ENCODE assay signal across 8 cellular contexts in the genomic region with DNA sequence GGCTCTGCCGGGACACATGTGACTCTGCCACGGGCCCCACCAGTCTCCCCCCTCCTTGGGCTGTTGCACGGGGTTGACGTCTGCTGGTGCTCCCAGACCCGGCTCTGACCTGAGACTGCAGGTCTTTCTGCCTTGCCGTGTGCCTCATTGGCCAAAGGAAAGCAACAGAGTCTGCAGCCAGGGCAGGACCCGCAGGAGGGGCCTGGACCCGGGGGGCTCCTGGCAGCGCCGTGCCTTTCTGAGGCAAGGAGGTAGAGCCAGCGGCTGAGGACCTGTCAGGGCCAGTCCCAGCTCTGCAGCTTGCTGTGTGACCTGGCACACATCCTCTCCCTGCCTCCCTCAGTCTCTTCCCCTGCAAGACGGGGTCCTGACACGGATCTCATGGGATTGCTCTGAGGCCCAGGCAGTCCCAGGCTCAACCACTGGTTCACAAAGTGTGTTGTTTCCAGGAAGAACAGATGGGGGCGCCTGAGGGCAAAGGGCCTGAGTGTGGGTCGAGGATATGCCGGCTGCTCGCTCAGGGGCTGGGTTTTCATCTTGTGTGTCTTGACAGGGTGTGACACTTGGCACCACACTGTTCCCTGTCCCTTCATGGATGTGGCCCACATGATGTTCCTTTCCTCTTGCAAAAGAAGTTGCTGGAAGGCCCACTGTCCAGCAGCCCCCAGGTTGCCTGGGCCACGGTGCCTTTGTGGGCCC. TPM values are rescaled to one million over a fixed set of nuclear protein-coding genes. Genes with fewer than 3 reads are reported as not detected.
DNase-seq lines count a peak whose midpoint lies in the region; ATAC-seq and TF ChIP-seq lines count a peak whose summit lies in the region.
"Had no signal": no experiment of that assay in that cellular context is flagged by ENCODE, and none has a peak within 500 bp of the region (broad histone marks: within the 10 kb centered on the region; RNA-seq: fewer than 3 reads in every experiment).

No MANE protein-coding gene starts in this region.

- H3K4me3 ChIP-seq in liver (ENCODE audit: low read depth in 1 of 3, low read length in 3 of 3), result no peak overlapping the region
- H3K4me3 ChIP-seq: gastrocnemius medialis had no signal

- H3K4me1 ChIP-seq in liver (ENCODE audit: control insufficient read depth in 4 of 4, insufficient read depth in 4 of 4, low read length in 3 of 4), result peaks cover 9 to 23% (median 19%) of the 10 kb centered on the region in 4 donors

- 88% methylated on average over 18 of the region's 18 CpGs for WGBS in liver

- no peak for TF ChIP-seq RAD21 in liver (IDR thresholded peaks at IDR 0.05)

- CTCF ChIA-PET in GM10248 (lab: Yijun Ruan, JAX), result interaction anchor here (1.3 to 2.5 kb wide), 3 partner anchors 8 to 81 kb away, joined by 4 to 9 read pairs (median 6); no protein-coding TSS in a partner anchor

- peaks cover 0 to 17% (median 6%) of the 10 kb centered on the region in 4 donors for H3K36me3 ChIP-seq in liver (ENCODE audit: control insufficient read depth in 4 of 4, insufficient read depth in 3 of 4, low read depth in 1 of 4, low read length in 3 of 4)

- no peak for ATAC-seq in GM18868 (IDR thresholded peaks at IDR 0.05; ENCODE audit: unreplicated experiment)
- ATAC-seq in HG03565 (IDR thresholded peaks at IDR 0.05; ENCODE audit: unreplicated experiment), result no peak

- no peaks in the 10 kb centered on the region for H3K9me3 ChIP-seq in liver (ENCODE audit: control insufficient read depth in 4 of 4, low read length in 3 of 4)
- H3K9me3 ChIP-seq: gastrocnemius medialis had no signal

- H3K9ac ChIP-seq in liver (ENCODE audit: low read depth in 1 of 2, low read length in 2 of 2), result no peak overlapping the region

- H3K27ac ChIP-seq in liver (ENCODE audit: low read depth in 1 of 2, low read length in 2 of 2), result no peak overlapping the region
- H3K27ac ChIP-seq: gastrocnemius medialis had no signal

- peak; percentile 71 for DNase-seq in GM10248 (ENCODE audit: extremely low spot score)
- DNase-seq in MV-4-11 (lab: John Stamatoyannopoulos, UW), result peak; percentile 41
- DNase-seq in astrocyte of the hippocampus (ENCODE audit: low read depth, low spot score), result peak; percentile 19
- DNase-seq in mucosa of gallbladder (ENCODE audit: low spot score), result no peak

- TF ChIP-seq CTCF in GM10248 (IDR thresholded peaks at IDR 0.05; ENCODE audit: control extremely low read depth, extremely low read depth, low read depth, missing control alignments) (peak; percentile 37), liver (IDR thresholded peaks at IDR 0.05; ENCODE audit: low read depth, low read length, missing input control) (peak; percentile 11)

- no peaks in the 10 kb centered on the region for H3K27me3 ChIP-seq in liver (ENCODE audit: control insufficient read depth in 4 of 4, insufficient read depth in 4 of 4, low read length in 3 of 4)
- H3K27me3 ChIP-seq: gastrocnemius medialis had no signal

- POLR2A ChIA-PET in GM10248 (lab: Yijun Ruan, JAX), result no interaction called here

TF ChIP-seq in liver, 16 proteins besides CTCF, POLR2A, EP300 and RAD21:
- TF ChIP-seq HNF4A (conservative IDR thresholded peaks at IDR 0.05), result no peak
- no peak for TF ChIP-seq GABPA (IDR thresholded peaks at IDR 0.05 in 1 of 2, conservative IDR thresholded peaks at IDR 0.05 in 1 of 2)
- no peak for TF ChIP-seq NR2F2 (IDR thresholded peaks at IDR 0.05)
- TF ChIP-seq EGR1 (IDR thresholded peaks at IDR 0.05; ENCODE audit: low read depth in 2 of 2), result no peak
- no peak for TF ChIP-seq JUND (IDR thresholded peaks at IDR 0.05)
- TF ChIP-seq, protein P1, sequence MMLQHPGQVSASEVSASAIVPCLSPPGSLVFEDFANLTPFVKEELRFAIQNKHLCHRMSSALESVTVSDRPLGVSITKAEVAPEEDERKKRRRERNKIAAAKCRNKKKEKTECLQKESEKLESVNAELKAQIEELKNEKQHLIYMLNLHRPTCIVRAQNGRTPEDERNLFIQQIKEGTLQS (IDR thresholded peaks at IDR 0.05), result no peak
- no peak for TF ChIP-seq HNF4G (IDR thresholded peaks at IDR 0.05)

RNA-seq across cellular contexts. Expression of a gene that starts 9.0 kb away (rescaled TPM):
- total RNA-seq in liver, result 10 to 100 TPM in 1 of 2 donors, 1 to 10 TPM in 1; 5.3 to 11.3 TPM
- 1 to 10 TPM; 4.8 to 7.6 TPM for polyA plus RNA-seq in liver
- 56.1 TPM for total RNA-seq in mucosa of gallbladder

RNA-seq across cellular contexts. Expression of a gene that starts 27.2 kb away (rescaled TPM):
- total RNA-seq in liver (10 to 100 TPM; 26.1 to 32.8 TPM), mucosa of gallbladder (91.8 TPM)
- 10 to 100 TPM; 24.8 to 43.9 TPM for polyA plus RNA-seq in liver

RNA-seq across cellular contexts. Expression of a gene that starts 29.8 kb away (rescaled TPM):
- total RNA-seq in liver (1 to 10 TPM in 1 of 2 donors, under 1 TPM in 1; 0.50 to 2.4 TPM), mucosa of gallbladder (71.2 TPM)
- under 1 TPM; 0.30 to 0.38 TPM for polyA plus RNA-seq in liver

RNA-seq across cellular contexts. Expression of a gene that starts 35.4 kb away (rescaled TPM):
- 1 to 10 TPM; 1.9 to 3.5 TPM for total RNA-seq in liver
- 1 to 10 TPM; 2.4 to 4.1 TPM for polyA plus RNA-seq in liver
- 4.0 TPM for total RNA-seq in mucosa of gallbladder

RNA-seq across cellular contexts. Expression of a gene that starts 37.7 kb away (rescaled TPM):
- total RNA-seq in liver (10 to 100 TPM in 1 of 2 donors, 1 to 10 TPM in 1; 5.4 to 12.8 TPM), mucosa of gallbladder (25.6 TPM)
- 1 to 10 TPM; 2.5 to 3.0 TPM for polyA plus RNA-seq in liver

Comparison
In these comparisons a context has a peak if more than half of its experiments do, and no peak if none do; other contexts are left out.
1. RNA of a gene that starts 29.8 kb away (total RNA-seq): 71.2 TPM in mucosa of gallbladder (single experiment); 0.50 to 2.4 TPM in liver; every median in the first group is over 10 times any median in the second.